Comparison of ENCODE assay signal across 12 cellular contexts in the genomic region with DNA sequence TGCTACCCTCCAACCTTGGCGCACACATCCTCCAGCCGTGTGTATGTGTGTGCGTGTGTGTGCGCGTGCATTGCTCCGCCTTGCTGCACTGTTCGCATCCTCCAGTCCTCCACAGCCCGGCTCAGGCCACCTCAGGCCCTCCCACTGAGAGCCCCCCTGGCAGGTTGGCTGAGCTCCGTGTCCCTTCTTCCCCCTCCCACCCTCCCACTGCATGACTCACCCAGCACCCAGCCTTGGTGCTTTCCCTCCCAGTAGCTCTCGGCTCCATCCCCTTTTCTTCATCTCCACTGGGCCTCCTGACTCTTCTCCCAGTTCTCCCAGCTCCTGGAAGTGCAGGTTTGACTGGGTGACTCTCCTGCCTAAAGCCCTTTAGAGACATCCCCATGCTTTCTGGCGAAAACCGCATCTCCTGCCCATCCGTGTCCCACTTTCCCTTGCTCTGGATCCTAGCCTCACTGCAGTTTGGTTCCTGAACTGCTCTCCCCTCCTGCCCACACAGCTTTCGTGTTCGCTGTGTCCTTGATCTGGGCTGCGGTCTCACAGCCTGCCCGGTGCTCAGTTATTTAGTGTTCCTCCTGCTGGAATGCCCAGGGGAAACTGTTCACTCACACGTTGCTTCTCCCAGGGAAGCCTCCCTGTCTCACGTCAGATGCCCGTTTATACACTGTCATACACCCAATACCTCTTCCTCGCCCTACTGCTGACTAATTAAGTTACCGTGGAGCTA. TPM values are rescaled to one million over a fixed set of nuclear protein-coding genes. Genes with fewer than 3 reads are reported as not detected.
DNase-seq lines count a peak whose midpoint lies in the region; TF ChIP-seq lines count a peak whose summit lies in the region.
"Had no signal": no experiment of that assay in that cellular context is flagged by ENCODE, and none has a peak within 500 bp of the region (broad histone marks: within the 10 kb centered on the region; RNA-seq: fewer than 3 reads in every experiment).

No MANE protein-coding gene starts in this region.

- peaks cover 20% of the 10 kb centered on the region for H3K4me1 Mint-ChIP-seq in activated naive CD8-positive, alpha-beta T cell treated with anti-CD3 and anti-CD28 coated beads for 36 hours
- H3K4me1 Mint-ChIP-seq in glutamatergic neuron (ENCODE audit: low read depth, unreplicated experiment), result peaks cover 16% of the 10 kb centered on the region

- peak; percentile 39 for DNase-seq in LHCN-M2 (ENCODE audit: low read depth)
- DNase-seq in activated naive CD8-positive, alpha-beta T cell treated with anti-CD3 and anti-CD28 coated beads for 36 hours, result no peak
- DNase-seq in glutamatergic neuron, result peak; percentile 33
- DNase-seq in stomach, result peak; percentile 20
- no peak for DNase-seq in HUDEP-2 (lab: John Stamatoyannopoulos, UW; ENCODE audit: unreplicated experiment in 76 of 76)
- no peak for DNase-seq in NCI-H1930 (lab: John Stamatoyannopoulos, UW)
- no peak for DNase-seq in NCI-H146 treated with DMSO at 0.1 percent for 48 hours (lab: John Stamatoyannopoulos, UW; ENCODE audit: unreplicated experiment)
- DNase-seq: effector memory CD4-positive, alpha-beta T cell; GF-D8; KBM-7; T1000 had no signal

- no peak for TF ChIP-seq POLR2A in stomach (IDR thresholded peaks at IDR 0.05)

- TF ChIP-seq EP300 in stomach (IDR thresholded peaks at IDR 0.05), result no peak

- peaks cover 8 to 31% (median 22%) of the 10 kb centered on the region in 4 donors for H3K4me1 ChIP-seq in stomach

- intact Hi-C loops in stomach (cut with DNase I; ENCODE audit: low total_unique reads), result no loop called here

- peaks cover 7% of the 10 kb centered on the region for H3K36me3 Mint-ChIP-seq in activated naive CD8-positive, alpha-beta T cell treated with anti-CD3 and anti-CD28 coated beads for 36 hours
- H3K36me3 Mint-ChIP-seq in glutamatergic neuron (ENCODE audit: unreplicated experiment), result peaks cover 5% of the 10 kb centered on the region

- peaks cover 5 to 47% (median 41%) of the 10 kb centered on the region in 4 donors for H3K36me3 ChIP-seq in stomach

- H3K4me3 Mint-ChIP-seq in activated naive CD8-positive, alpha-beta T cell treated with anti-CD3 and anti-CD28 coated beads for 36 hours, result no peak overlapping the region
- H3K4me3 Mint-ChIP-seq in glutamatergic neuron (ENCODE audit: unreplicated experiment), result peak overlapping the region; percentile 65

- no peaks in the 10 kb centered on the region for H3K27me3 Mint-ChIP-seq in activated naive CD8-positive, alpha-beta T cell treated with anti-CD3 and anti-CD28 coated beads for 36 hours
- H3K27me3 Mint-ChIP-seq in glutamatergic neuron (ENCODE audit: unreplicated experiment), result peaks cover 12% of the 10 kb centered on the region

- peak overlapping the region in 3 of 5 donors; percentile 20 to 65 (median 50) for H3K27ac ChIP-seq in stomach
- H3K27ac ChIP-seq: parathyroid adenoma had no signal

- no peak overlapping the region for H3K4me3 ChIP-seq in stomach

- peak overlapping the region; percentile 47 for H3K27ac Mint-ChIP-seq in activated naive CD8-positive, alpha-beta T cell treated with anti-CD3 and anti-CD28 coated beads for 36 hours
- H3K27ac Mint-ChIP-seq in glutamatergic neuron (ENCODE audit: unreplicated experiment), result peak overlapping the region; percentile 82

- no peaks in the 10 kb centered on the region for H3K9me3 Mint-ChIP-seq in activated naive CD8-positive, alpha-beta T cell treated with anti-CD3 and anti-CD28 coated beads for 36 hours
- H3K9me3 Mint-ChIP-seq in glutamatergic neuron (ENCODE audit: unreplicated experiment), result peaks cover 7% of the 10 kb centered on the region

- TF ChIP-seq CTCF in glutamatergic neuron (IDR thresholded peaks at IDR 0.05; ENCODE audit: partially characterized antibody, unreplicated experiment) (no peak), stomach (IDR thresholded peaks at IDR 0.05) (no peak)

- no peaks in the 10 kb centered on the region for H3K27me3 ChIP-seq in stomach

- 62 to 76% (median 75%) methylated on average over 22 of the region's 22 CpGs for WGBS in stomach, 5 donors

- no peaks in the 10 kb centered on the region for H3K9me3 ChIP-seq in stomach

RNA-seq across cellular contexts. Expression of a gene that starts 4.9 kb away (rescaled TPM):
- total RNA-seq in LHCN-M2 (2014; rRNA removed) (17.1 and 18.8 TPM in 2 replicates), glutamatergic neuron (ENCODE audit: unreplicated experiment) (21.1 TPM), stomach (10 to 100 TPM in 1 of 5 donors, 1 to 10 TPM in 3, not detected in 1; 3.9 to 15.2 (median 6.4) TPM)
- 8.8 TPM for polyA plus RNA-seq in LHCN-M2 (2012)
- 10 to 100 TPM; 18.1 to 20.8 TPM for total RNA-seq in activated naive CD8-positive, alpha-beta T cell treated with anti-CD3 and anti-CD28 coated beads for 36 hours
- 1 to 10 TPM; 4.4 to 8.1 (median 7.1) TPM for polyA plus RNA-seq in stomach

Comparison
In these comparisons a context has a peak if more than half of its experiments do, and no peak if none do; other contexts are left out.
1. DNase-seq: peak in LHCN-M2 (single experiment), glutamatergic neuron (single experiment) and stomach (single experiment); none in activated naive CD8-positive, alpha-beta T cell treated with anti-CD3 and anti-CD28 coated beads for 36 hours (single experiment), HUDEP-2 (0 of 76), NCI-H1930 (0 of 2) and NCI-H146 treated with DMSO at 0.1 percent for 48 hours (single experiment).